1 cellular context compared by ENCODE assay signal in the genomic region with DNA sequence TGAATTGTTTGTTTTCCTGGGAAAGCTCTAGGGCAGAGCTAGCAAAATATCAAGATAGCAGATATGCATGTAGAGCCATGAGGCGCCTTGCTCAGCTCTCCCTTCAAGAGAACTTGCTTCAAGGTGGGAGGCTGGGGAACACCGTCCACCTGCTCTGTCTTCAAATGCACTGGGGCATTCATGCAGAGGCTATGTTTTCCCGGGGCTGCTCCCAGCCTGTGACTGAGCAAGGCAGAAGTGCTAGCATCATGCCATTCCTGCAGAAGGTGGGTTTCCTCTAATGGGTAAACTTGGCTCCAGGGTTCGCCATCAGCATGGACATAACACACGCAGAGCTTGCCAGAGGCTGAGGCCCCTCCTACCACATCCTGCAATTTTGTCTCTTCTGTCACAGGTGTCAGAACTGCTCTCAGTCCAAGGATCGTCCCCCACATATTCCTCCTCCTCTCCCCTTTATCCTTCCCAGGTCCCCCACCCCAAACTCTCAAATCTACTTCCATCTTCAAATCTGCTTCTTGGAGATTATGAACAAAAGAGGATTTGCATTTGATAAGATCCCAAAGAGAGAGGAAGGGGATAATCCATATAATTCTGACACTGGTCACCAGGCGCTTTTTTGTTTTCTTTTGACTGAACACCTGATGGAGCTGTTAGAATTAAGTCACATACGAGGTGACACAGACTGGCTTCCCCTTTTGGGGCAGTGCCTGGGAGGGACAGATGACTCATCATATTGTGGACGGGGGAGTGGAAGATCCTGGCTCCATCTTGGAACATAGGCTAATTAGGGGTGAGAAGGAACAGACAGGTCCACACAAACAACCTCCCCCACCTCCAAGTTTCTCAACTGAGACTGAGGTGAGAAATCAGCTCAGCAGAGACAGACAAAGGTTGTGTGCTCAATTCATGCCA.
TF ChIP-seq lines count a peak whose summit lies in the region.

No MANE protein-coding gene starts in this region.

TF ChIP-seq in HEK293, 187 proteins besides CTCF, POLR2A, EP300 and RAD21 (continued from another document):
- no peak for TF ChIP-seq ZFP69B (tag by site-specific recombination; IDR thresholded peaks at IDR 0.05)
- TF ChIP-seq ZNF747 (tag by site-specific recombination; IDR thresholded peaks at IDR 0.05), result no peak
- peak; percentile 58 for TF ChIP-seq GLIS1 (tag by site-specific recombination; IDR thresholded peaks at IDR 0.05)
- no peak for TF ChIP-seq ZNF140 (tag by site-specific recombination; IDR thresholded peaks at IDR 0.05)
- peak; percentile 83 for TF ChIP-seq WT1 (tag by site-specific recombination; IDR thresholded peaks at IDR 0.05)
- no peak for TF ChIP-seq OSR2 (tag by site-specific recombination; IDR thresholded peaks at IDR 0.05)
- TF ChIP-seq, protein P1, sequence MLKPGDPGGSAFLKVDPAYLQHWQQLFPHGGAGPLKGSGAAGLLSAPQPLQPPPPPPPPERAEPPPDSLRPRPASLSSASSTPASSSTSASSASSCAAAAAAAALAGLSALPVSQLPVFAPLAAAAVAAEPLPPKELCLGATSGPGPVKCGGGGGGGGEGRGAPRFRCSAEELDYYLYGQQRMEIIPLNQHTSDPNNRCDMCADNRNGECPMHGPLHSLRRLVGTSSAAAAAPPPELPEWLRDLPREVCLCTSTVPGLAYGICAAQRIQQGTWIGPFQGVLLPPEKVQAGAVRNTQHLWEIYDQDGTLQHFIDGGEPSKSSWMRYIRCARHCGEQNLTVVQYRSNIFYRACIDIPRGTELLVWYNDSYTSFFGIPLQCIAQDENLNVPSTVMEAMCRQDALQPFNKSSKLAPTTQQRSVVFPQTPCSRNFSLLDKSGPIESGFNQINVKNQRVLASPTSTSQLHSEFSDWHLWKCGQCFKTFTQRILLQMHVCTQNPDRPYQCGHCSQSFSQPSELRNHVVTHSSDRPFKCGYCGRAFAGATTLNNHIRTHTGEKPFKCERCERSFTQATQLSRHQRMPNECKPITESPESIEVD (tag by site-specific recombination; IDR thresholded peaks at IDR 0.05), result no peak
- TF ChIP-seq SP7 (tag by site-specific recombination; IDR thresholded peaks at IDR 0.05), result 0 out of 2 replicates have a peak, but pooled peaks have one; percentile 49
- TF ChIP-seq, protein P2, sequence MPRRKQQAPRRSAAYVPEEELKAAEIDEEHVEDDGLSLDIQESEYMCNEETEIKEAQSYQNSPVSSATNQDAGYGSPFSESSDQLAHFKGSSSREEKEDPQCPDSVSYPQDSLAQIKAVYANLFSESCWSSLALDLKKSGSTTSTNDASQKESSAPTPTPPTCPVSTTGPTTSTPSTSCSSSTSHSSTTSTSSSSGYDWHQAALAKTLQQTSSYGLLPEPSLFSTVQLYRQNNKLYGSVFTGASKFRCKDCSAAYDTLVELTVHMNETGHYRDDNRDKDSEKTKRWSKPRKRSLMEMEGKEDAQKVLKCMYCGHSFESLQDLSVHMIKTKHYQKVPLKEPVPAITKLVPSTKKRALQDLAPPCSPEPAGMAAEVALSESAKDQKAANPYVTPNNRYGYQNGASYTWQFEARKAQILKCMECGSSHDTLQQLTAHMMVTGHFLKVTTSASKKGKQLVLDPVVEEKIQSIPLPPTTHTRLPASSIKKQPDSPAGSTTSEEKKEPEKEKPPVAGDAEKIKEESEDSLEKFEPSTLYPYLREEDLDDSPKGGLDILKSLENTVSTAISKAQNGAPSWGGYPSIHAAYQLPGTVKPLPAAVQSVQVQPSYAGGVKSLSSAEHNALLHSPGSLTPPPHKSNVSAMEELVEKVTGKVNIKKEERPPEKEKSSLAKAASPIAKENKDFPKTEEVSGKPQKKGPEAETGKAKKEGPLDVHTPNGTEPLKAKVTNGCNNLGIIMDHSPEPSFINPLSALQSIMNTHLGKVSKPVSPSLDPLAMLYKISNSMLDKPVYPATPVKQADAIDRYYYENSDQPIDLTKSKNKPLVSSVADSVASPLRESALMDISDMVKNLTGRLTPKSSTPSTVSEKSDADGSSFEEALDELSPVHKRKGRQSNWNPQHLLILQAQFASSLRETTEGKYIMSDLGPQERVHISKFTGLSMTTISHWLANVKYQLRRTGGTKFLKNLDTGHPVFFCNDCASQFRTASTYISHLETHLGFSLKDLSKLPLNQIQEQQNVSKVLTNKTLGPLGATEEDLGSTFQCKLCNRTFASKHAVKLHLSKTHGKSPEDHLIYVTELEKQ (tag by site-specific recombination; IDR thresholded peaks at IDR 0.05; ENCODE audit: borderline replicate concordance), result peak; percentile 9; the same call in 1 of the 2 replicates
- TF ChIP-seq SP2 (tag by site-specific recombination; IDR thresholded peaks at IDR 0.05), result no peak
- TF ChIP-seq ZNF629 (tag by site-specific recombination; IDR thresholded peaks at IDR 0.05), result 0 out of 2 replicates have a peak, but pooled peaks have one; percentile 23
- no peak for TF ChIP-seq HOXA7 (CRISPR knock-in tag; IDR thresholded peaks at IDR 0.05; ENCODE audit: borderline replicate concordance)
- TF ChIP-seq ZNF221 (tag by site-specific recombination; IDR thresholded peaks at IDR 0.05; ENCODE audit: borderline replicate concordance), result no peak
- TF ChIP-seq ZNF670 (tag by site-specific recombination; IDR thresholded peaks at IDR 0.05; ENCODE audit: low read depth), result no peak
- TF ChIP-seq ZNF112 (tag by site-specific recombination; IDR thresholded peaks at IDR 0.05), result no peak
- peak; percentile 63 for TF ChIP-seq SCRT2 (tag by site-specific recombination; IDR thresholded peaks at IDR 0.05)
- TF ChIP-seq ZEB2 (tag by site-specific recombination; IDR thresholded peaks at IDR 0.05), result no peak
- TF ChIP-seq ZBTB48 (tag by site-specific recombination; IDR thresholded peaks at IDR 0.05), result no peak
- no peak for TF ChIP-seq ZNF274 (IDR thresholded peaks at IDR 0.05; ENCODE audit: low read length)
- no peak for TF ChIP-seq ZNF274 (tag by site-specific recombination; IDR thresholded peaks at IDR 0.05; ENCODE audit: borderline replicate concordance)
- TF ChIP-seq FEZF1 (tag by site-specific recombination; IDR thresholded peaks at IDR 0.05), result no peak
- TF ChIP-seq SALL2 (tag by site-specific recombination; IDR thresholded peaks at IDR 0.05; ENCODE audit: borderline replicate concordance), result no peak
- TF ChIP-seq, protein P3, sequence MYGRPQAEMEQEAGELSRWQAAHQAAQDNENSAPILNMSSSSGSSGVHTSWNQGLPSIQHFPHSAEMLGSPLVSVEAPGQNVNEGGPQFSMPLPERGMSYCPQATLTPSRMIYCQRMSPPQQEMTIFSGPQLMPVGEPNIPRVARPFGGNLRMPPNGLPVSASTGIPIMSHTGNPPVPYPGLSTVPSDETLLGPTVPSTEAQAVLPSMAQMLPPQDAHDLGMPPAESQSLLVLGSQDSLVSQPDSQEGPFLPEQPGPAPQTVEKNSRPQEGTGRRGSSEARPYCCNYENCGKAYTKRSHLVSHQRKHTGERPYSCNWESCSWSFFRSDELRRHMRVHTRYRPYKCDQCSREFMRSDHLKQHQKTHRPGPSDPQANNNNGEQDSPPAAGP (tag by site-specific recombination; IDR thresholded peaks at IDR 0.05), result no peak
- TF ChIP-seq ZFHX2 (tag by site-specific recombination; conservative IDR thresholded peaks at IDR 0.05), result peak; percentile 27
- TF ChIP-seq ZNF292 (tag by site-specific recombination; IDR thresholded peaks at IDR 0.05; ENCODE audit: borderline replicate concordance, low read depth), result no peak
- TF ChIP-seq TCF7L2 (IDR thresholded peaks at IDR 0.05; ENCODE audit: borderline replicate concordance, low read depth, low read length), result no peak
- TF ChIP-seq, protein P4, sequence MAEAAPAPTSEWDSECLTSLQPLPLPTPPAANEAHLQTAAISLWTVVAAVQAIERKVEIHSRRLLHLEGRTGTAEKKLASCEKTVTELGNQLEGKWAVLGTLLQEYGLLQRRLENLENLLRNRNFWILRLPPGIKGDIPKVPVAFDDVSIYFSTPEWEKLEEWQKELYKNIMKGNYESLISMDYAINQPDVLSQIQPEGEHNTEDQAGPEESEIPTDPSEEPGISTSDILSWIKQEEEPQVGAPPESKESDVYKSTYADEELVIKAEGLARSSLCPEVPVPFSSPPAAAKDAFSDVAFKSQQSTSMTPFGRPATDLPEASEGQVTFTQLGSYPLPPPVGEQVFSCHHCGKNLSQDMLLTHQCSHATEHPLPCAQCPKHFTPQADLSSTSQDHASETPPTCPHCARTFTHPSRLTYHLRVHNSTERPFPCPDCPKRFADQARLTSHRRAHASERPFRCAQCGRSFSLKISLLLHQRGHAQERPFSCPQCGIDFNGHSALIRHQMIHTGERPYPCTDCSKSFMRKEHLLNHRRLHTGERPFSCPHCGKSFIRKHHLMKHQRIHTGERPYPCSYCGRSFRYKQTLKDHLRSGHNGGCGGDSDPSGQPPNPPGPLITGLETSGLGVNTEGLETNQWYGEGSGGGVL (tag by site-specific recombination; IDR thresholded peaks at IDR 0.05), result peak; percentile 60; the same call in 1 of the 2 replicates
- TF ChIP-seq ZNF623 (tag by site-specific recombination; IDR thresholded peaks at IDR 0.05), result no peak
- TF ChIP-seq ZNF529 (tag by site-specific recombination; IDR thresholded peaks at IDR 0.05; ENCODE audit: insufficient replicate concordance), result no peak
TF ChIP-seq in HEK293: peak in this region for 12.
